ENCODE assay signal across 13 cellular contexts in the genomic region with DNA sequence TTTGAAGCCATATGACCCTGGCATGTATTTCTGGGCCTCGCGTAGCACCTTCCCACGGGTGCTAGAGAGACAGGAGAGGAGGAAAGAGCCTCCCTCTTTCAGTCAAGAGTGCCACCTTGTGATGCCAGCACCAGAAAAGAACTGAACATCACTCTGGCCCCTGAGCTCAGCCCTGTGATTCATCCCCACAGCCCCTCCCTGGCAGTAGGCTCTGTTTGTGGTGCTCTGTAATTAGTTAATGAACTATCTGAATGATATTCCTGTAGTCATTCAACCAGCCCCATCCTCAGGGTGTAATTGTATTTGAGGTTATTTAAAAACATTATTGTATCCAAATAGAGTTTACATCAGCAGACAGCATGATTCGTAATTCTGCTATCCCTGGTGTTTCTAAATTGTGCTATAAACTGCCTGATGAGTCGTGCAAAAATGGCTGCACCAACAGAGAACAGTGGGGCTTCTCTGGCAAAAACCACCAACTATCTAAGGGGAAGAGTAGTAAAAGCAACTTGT. TPM values are rescaled to one million over a fixed set of nuclear protein-coding genes. Genes with fewer than 3 reads are reported as not detected.
DNase-seq lines count a peak whose midpoint lies in the region; FAIRE-seq and TF ChIP-seq lines count a peak whose summit lies in the region.
"Had no signal": no experiment of that assay in that cellular context is flagged by ENCODE, and none has a peak within 500 bp of the region (broad histone marks: within the 10 kb centered on the region; RNA-seq: fewer than 3 reads in every experiment).

No MANE protein-coding gene starts in this region.

- POLR2A ChIA-PET in A673 (lab: Charles Lee; ENCODE audit: low non-redundant PET): no interaction called here

- no TSS peak for BruUV-seq in A673 (replicated peaks; lab: Mats Ljungman, UMichigan)

- peak overlapping the region; percentile 57 for H3K27ac ChIP-seq in A673 (ENCODE audit: low read depth, low read length, poor library complexity, severe bottlenecking)
- H3K27ac ChIP-seq: PC-9 had no signal

- CTCF ChIA-PET in A673 (lab: Charles Lee): no interaction called here

- TF ChIP-seq CTCF in A673 (conservative IDR thresholded peaks at IDR 0.05; ENCODE audit: low read depth, low read length): no peak

- intact Hi-C loops in A673 (cut with micrococcal nuclease; ENCODE audit: unreplicated experiment): no loop called here

- H3K9me3 ChIP-seq in A673 (ENCODE audit: low read depth, low read length, poor library complexity, severe bottlenecking): no peaks in the 10 kb centered on the region
- H3K9me3 ChIP-seq: left ventricle myocardium inferior had no signal

- peak; percentile 11 for FAIRE-seq in G401.6 (lab: Jason Lieb, UNC)
- FAIRE-seq: HepG2 had no signal

- no peaks in the 10 kb centered on the region for H3K27me3 ChIP-seq in A673 (replicated peaks; ENCODE audit: insufficient read depth, low read depth, low read length, poor library complexity)

- H3K4me1 ChIP-seq in A673 (ENCODE audit: insufficient read depth, low read length, poor library complexity, severe bottlenecking): peaks cover 13% of the 10 kb centered on the region

- H3K36me3 ChIP-seq in A673 (ENCODE audit: insufficient read depth, low read length, poor library complexity, severe bottlenecking): no peaks in the 10 kb centered on the region
- H3K36me3 ChIP-seq: left ventricle myocardium inferior had no signal

- DNase-seq in A673 (ENCODE audit: low spot score) (no peak), SW480 (ENCODE audit: low spot score) (peak; percentile 15), iris pigment epithelial cell (ENCODE audit: low read depth) (peak; percentile 34), DMS114 treated with DMSO at 0.1 percent for 48 hours (lab: John Stamatoyannopoulos, UW; ENCODE audit: unreplicated experiment) (no peak), NOMO-1 treated with DMSO at 0.1 percent for 48 hours (lab: John Stamatoyannopoulos, UW; ENCODE audit: unreplicated experiment) (no peak), NCI-H2029 treated with DMSO at 0.1 percent for 48 hours (lab: John Stamatoyannopoulos, UW) (no peak)
- no peak for DNase-seq in NK-92 treated with Interleukin-12 subunit alpha and Interleukin-12 subunit beta, amount 100 ng/mL, for 24 hours (lab: John Stamatoyannopoulos, UW)
- DNase-seq: CD4-positive, alpha-beta memory T cell; left ventricle myocardium inferior; PC-9; stimulated activated CD8-positive, alpha-beta memory T cell treated with anti-CD3 and anti-CD28 coated beads, Interleukin-4, amount 100 ng/mL, for 48 hours had no signal

- no peak overlapping the region for H3K4me3 ChIP-seq in A673 (ENCODE audit: low read depth, low read length, poor library complexity, severe bottlenecking)
- H3K4me3 ChIP-seq: left ventricle myocardium inferior, PC-9 had no signal

RNA-seq across cellular contexts. Expression of a gene that starts 23.5 kb away (rescaled TPM):
- 176 and 199 TPM in 2 replicates for total RNA-seq in A673 (2021)

RNA-seq across cellular contexts. Expression of a gene that starts 30.9 kb away (rescaled TPM):
- total RNA-seq in A673 (2021): 56.5 and 57.6 TPM in 2 replicates

Comparison
In these comparisons a context has a peak if more than half of its experiments do, and no peak if none do; other contexts are left out.
1. DNase-seq: peak in SW480 (single experiment) and iris pigment epithelial cell (single experiment); none in A673 (single experiment), DMS114 treated with DMSO at 0.1 percent for 48 hours (single experiment), NOMO-1 treated with DMSO at 0.1 percent for 48 hours (single experiment), NCI-H2029 treated with DMSO at 0.1 percent for 48 hours (single experiment) and NK-92 treated with Interleukin-12 subunit alpha and Interleukin-12 subunit beta, amount 100 ng/mL, for 24 hours (single experiment).